10 cellular contexts compared by ENCODE assay signal in genomic region chr12:6092784-6093722, GRCh38. TPM values are rescaled to one million over a fixed set of nuclear protein-coding genes. Genes with fewer than 3 reads are reported as not detected.
DNase-seq lines count a peak whose midpoint lies in the region; ATAC-seq and FAIRE-seq lines count a peak whose summit lies in the region.
"Had no signal": no experiment of that assay in that cellular context is flagged by ENCODE, and none has a peak within 500 bp of the region (broad histone marks: within the 10 kb centered on the region; RNA-seq: fewer than 3 reads in every experiment).

No MANE protein-coding gene starts in this region.

- H3K4me3 Mint-ChIP-seq in central memory CD8-positive, alpha-beta T cell: no peak overlapping the region

- H3K4me1 ChIP-seq in ACC112 (ENCODE audit: control insufficient read depth, insufficient read depth, low read length, unreplicated experiment): peaks cover 47% of the 10 kb centered on the region

- no peaks in the 10 kb centered on the region for H3K36me3 ChIP-seq in ACC112 (ENCODE audit: insufficient read depth, low read length)

- H3K9me3 Mint-ChIP-seq in central memory CD8-positive, alpha-beta T cell: no peaks in the 10 kb centered on the region

- no peaks in the 10 kb centered on the region for H3K79me2 ChIP-seq in ACC112 (ENCODE audit: control insufficient read depth, insufficient read depth, low read length, unreplicated experiment)

- no peaks in the 10 kb centered on the region for H3K27me3 ChIP-seq in ACC112 (ENCODE audit: insufficient read depth, low read length)

- ATAC-seq in central memory CD8-positive, alpha-beta T cell (replicated peaks; ENCODE audit: extremely low read depth, poor library complexity, severe bottlenecking): no peak
- ATAC-seq in HG03135 (IDR thresholded peaks at IDR 0.05; ENCODE audit: unreplicated experiment): no peak
- no peak for ATAC-seq in GM18498 (IDR thresholded peaks at IDR 0.05; ENCODE audit: unreplicated experiment)

- no peaks in the 10 kb centered on the region for H3K4me1 Mint-ChIP-seq in central memory CD8-positive, alpha-beta T cell

- H2AFZ ChIP-seq in ACC112 (ENCODE audit: low read length, unreplicated experiment): peak overlapping the region; percentile 18

- H3K4me3 ChIP-seq in ACC112 (ENCODE audit: low read depth, low read length): peak overlapping the region; percentile 67
- H3K4me3 ChIP-seq: dorsolateral prefrontal cortex had no signal

- H3K27me3 Mint-ChIP-seq in central memory CD8-positive, alpha-beta T cell: peaks cover 86% of the 10 kb centered on the region

- peak overlapping the region; percentile 32 for H3K27ac Mint-ChIP-seq in central memory CD8-positive, alpha-beta T cell (ENCODE audit: low read depth)

- H3K27ac ChIP-seq in ACC112 (ENCODE audit: low read depth, low read length): peak overlapping the region; percentile 73
- H3K27ac ChIP-seq: dorsolateral prefrontal cortex had no signal

- FAIRE-seq in GM19239 (lab: Jason Lieb, UNC): no peak

- DNase-seq in LoVo (ENCODE audit: low spot score) (peak; percentile 93), mesenteric fat pad (ENCODE audit: low spot score) (peak; percentile 88), GM19239 (ENCODE audit: insufficient read length, low spot score) (no peak), T-helper 9 cell (no peak)
- DNase-seq in central memory CD8-positive, alpha-beta T cell (ENCODE audit: low spot score in 2 of 2): no peak
- DNase-seq: dorsolateral prefrontal cortex; stimulated activated CD4-positive, alpha-beta T cell treated with anti-CD3 and anti-CD28 coated beads, Interleukin-12 subunit alpha, Interleukin-12 subunit beta, amount 100 ng/mL, for 4 hours had no signal

- no peaks in the 10 kb centered on the region for H3K36me3 Mint-ChIP-seq in central memory CD8-positive, alpha-beta T cell (ENCODE audit: insufficient read depth)

RNA-seq across cellular contexts. Expression of gene VWF, which starts 31.4 kb away (rescaled TPM):
- total RNA-seq in mesenteric fat pad: 733 TPM

Comparison
In these comparisons a context has a peak if more than half of its experiments do, and no peak if none do; other contexts are left out.
1. DNase-seq: peak in LoVo (single experiment) and mesenteric fat pad (single experiment); none in central memory CD8-positive, alpha-beta T cell (0 of 2), GM19239 (single experiment) and T-helper 9 cell (single experiment).